Comparison of ENCODE assay signal across 24 cellular contexts in the genomic region with DNA sequence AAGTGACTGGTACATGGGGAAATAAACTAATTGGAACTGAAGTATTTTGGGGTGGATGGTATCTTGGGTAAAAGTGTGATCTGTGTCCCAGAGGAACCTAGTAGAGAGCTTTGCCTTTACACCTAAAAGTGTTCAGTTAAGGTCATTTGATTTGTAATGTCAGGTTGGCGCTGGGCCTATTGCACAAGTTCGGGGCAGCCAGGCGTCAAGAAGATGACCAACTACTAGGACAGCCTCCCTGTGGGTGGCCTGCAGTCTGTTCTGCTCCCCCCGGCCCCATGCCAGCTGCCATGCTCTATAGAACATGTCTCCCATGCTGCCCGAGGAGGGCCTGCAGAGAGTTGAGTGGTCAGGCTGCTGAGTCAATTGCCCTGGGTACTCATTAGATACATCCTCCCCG. TPM values are rescaled to one million over a fixed set of nuclear protein-coding genes. Genes with fewer than 3 reads are reported as not detected.
DNase-seq lines count a peak whose midpoint lies in the region; ATAC-seq, FAIRE-seq and TF ChIP-seq lines count a peak whose summit lies in the region.
"Had no signal": no experiment of that assay in that cellular context is flagged by ENCODE, and none has a peak within 500 bp of the region (broad histone marks: within the 10 kb centered on the region; RNA-seq: fewer than 3 reads in every experiment).

No MANE protein-coding gene starts in this region.

- no peak overlapping the region for H3K4me3 ChIP-seq in DND-41 (ENCODE audit: low read depth in 1 of 2, low read length in 2 of 2)
- H3K4me3 ChIP-seq in HepG2 (replicated peaks in 1 of 3; ENCODE audit: insufficient read depth in 1 of 3, low read depth in 2 of 3, low read length in 3 of 3): no peak overlapping the region
- no peak overlapping the region for H3K4me3 ChIP-seq in tibial nerve
- H3K4me3 ChIP-seq: A549; BLaER1 treated with 17β-estradiol and CSF1 and Interleukin-3, amounts not matched to agents 10 nM and 100 nM; colonic mucosa; GM23248; thoracic aorta had no signal

- H4K20me1 ChIP-seq in DND-41 (ENCODE audit: insufficient read depth, low read length) (peaks cover 88% of the 10 kb centered on the region), HepG2 (ENCODE audit: insufficient read depth, low read length) (no peaks in the 10 kb centered on the region; the same call in 1 of the 2 replicates)

- intact Hi-C loops in HepG2 (cut with micrococcal nuclease; ENCODE audit: unreplicated experiment): no loop called here

- H3K27ac Mint-ChIP-seq in T-helper 2 cell treated with Interferon-gamma antibody and Interleukin-4, amounts not matched to agents 5 μg/mL and 100 μg/mL, for 36 hours: peak overlapping the region; percentile 37
- H3K27ac Mint-ChIP-seq in WTC11 (peak overlapping the region; percentile 78), T-helper 17 cell (no peak overlapping the region)
- H3K27ac Mint-ChIP-seq: progenitor cell of endocrine pancreas had no signal

- H2AFZ ChIP-seq in DND-41 (ENCODE audit: low read depth, low read length) (no peak overlapping the region), HepG2 (ENCODE audit: low read length) (no peak overlapping the region)
- H2AFZ ChIP-seq: GM23248 had no signal

- H3K4me1 ChIP-seq in DND-41 (ENCODE audit: insufficient read depth, low read length): peaks cover 52% of the 10 kb centered on the region
- peaks cover 48% of the 10 kb centered on the region for H3K4me1 ChIP-seq in HepG2 (ENCODE audit: insufficient read depth, low read length)
- H3K4me1 ChIP-seq in tibial nerve: no peaks in the 10 kb centered on the region
- H3K4me1 ChIP-seq: colonic mucosa had no signal

- CTCF ChIA-PET in WTC11 (lab: Charles Lee): interaction anchor here (1.0 to 3.8 kb wide), 6 partner anchors 9 to 302 kb away, joined by 3 to 17 read pairs (median 12); no protein-coding TSS in a partner anchor
- CTCF ChIA-PET in HepG2 (lab: Yijun Ruan, JAX; ENCODE audit: low intra/inter-chr PET ratio, low total read pairs): no interaction called here

- no peak; a peak in 1 of 4 replicates for TF ChIP-seq POLR2A in HepG2 (IDR thresholded peaks at IDR 0.05; ENCODE audit: insufficient read depth in 1 of 2, low read depth in 2 of 2, low read length in 2 of 2)
- TF ChIP-seq POLR2A in tibial nerve (IDR thresholded peaks at IDR 0.05): no peak

- 98% methylated on average over 5 of the region's 6 CpGs for WGBS in HepG2 (ENCODE audit: low lambda C conversion rate)
- 84 to 95% methylated on average over 5 to 6 of the region's 6 CpGs for WGBS in tibial nerve, 2 donors

- H3K27me3 ChIP-seq in DND-41 (ENCODE audit: insufficient read depth, low read length, poor library complexity) (no peaks in the 10 kb centered on the region), HepG2 (ENCODE audit: control insufficient read depth in 1 of 2, insufficient read depth in 2 of 2, low read length in 2 of 2) (no peaks in the 10 kb centered on the region), tibial nerve (no peaks in the 10 kb centered on the region)
- H3K27me3 ChIP-seq: BLaER1 treated with 17β-estradiol and CSF1 and Interleukin-3, amounts not matched to agents 10 nM and 100 nM; colonic mucosa had no signal

- in situ Hi-C loops in HepG2 (cut with HindIII; ENCODE audit: extremely low pct_ligation_motif_present, low pct_unique_long_range_greater_than_20kb): no loop called here

- no peak for TF ChIP-seq RAD21 in HepG2 (CRISPR knock-in tag; IDR thresholded peaks at IDR 0.05)

- POLR2A ChIA-PET in WTC11 (lab: Charles Lee) (interaction anchor here (1.0 kb wide), 1 partner anchor 28 kb away, joined by 3 read pairs; no protein-coding TSS in a partner anchor), HepG2 (lab: Yijun Ruan, JAX) (no interaction called here)

- H3K36me3 Mint-ChIP-seq in T-helper 2 cell treated with Interferon-gamma antibody and Interleukin-4, amounts not matched to agents 5 μg/mL and 100 μg/mL, for 36 hours (ENCODE audit: low read depth): peaks cover 66% of the 10 kb centered on the region
- H3K36me3 Mint-ChIP-seq in WTC11 (peaks cover 55% of the 10 kb centered on the region), T-helper 17 cell (ENCODE audit: low read depth) (peaks cover 4% of the 10 kb centered on the region)

- no peaks in the 10 kb centered on the region for H3K9me3 ChIP-seq in DND-41 (ENCODE audit: insufficient read depth, low read length, severe bottlenecking)
- no peaks in the 10 kb centered on the region for H3K9me3 ChIP-seq in HepG2 (ENCODE audit: low read length)
- no peaks in the 10 kb centered on the region for H3K9me3 ChIP-seq in T-helper 17 cell (ENCODE audit: control insufficient read depth, low read length, poor library complexity, severe bottlenecking)
- no peaks in the 10 kb centered on the region for H3K9me3 ChIP-seq in tibial nerve
- H3K9me3 ChIP-seq: A549; BLaER1 treated with 17β-estradiol and CSF1 and Interleukin-3, amounts not matched to agents 10 nM and 100 nM; colonic mucosa; thoracic aorta had no signal

- FAIRE-seq in HepG2 (lab: Jason Lieb, UNC): no peak
- FAIRE-seq: A549, keratinocyte, small intestine had no signal

- H3K27me3 Mint-ChIP-seq in T-helper 2 cell treated with Interferon-gamma antibody and Interleukin-4, amounts not matched to agents 5 μg/mL and 100 μg/mL, for 36 hours (ENCODE audit: low read depth): no peaks in the 10 kb centered on the region
- H3K27me3 Mint-ChIP-seq in WTC11 (ENCODE audit: low read depth) (no peaks in the 10 kb centered on the region), T-helper 17 cell (no peaks in the 10 kb centered on the region)
- H3K27me3 Mint-ChIP-seq: progenitor cell of endocrine pancreas had no signal

- ATAC-seq in DND-41 (ENCODE audit: insufficient read depth, low read depth): 0 out of 3 replicates have a peak, but pooled peaks have one; percentile 2
- no peak for ATAC-seq in WTC11
- ATAC-seq in HepG2: 0 out of 3 replicates have a peak, but pooled peaks have one; percentile 1
- no peak for ATAC-seq in GM18861 (IDR thresholded peaks at IDR 0.05; ENCODE audit: unreplicated experiment)
- no peak for ATAC-seq in T-helper 17 cell
- ATAC-seq: activated CD4-positive, CD25-positive, alpha-beta regulatory T cell treated with anti-CD3 and anti-CD28 coated beads, Interleukin-2, amount 50 U/mL, for 24 hours; natural killer cell had no signal

- H3K79me2 ChIP-seq in DND-41 (ENCODE audit: insufficient read depth, low read length) (peaks cover 97% of the 10 kb centered on the region), HepG2 (ENCODE audit: insufficient read depth, low read length) (no peaks in the 10 kb centered on the region)

- TF ChIP-seq CTCF in DND-41 (IDR thresholded peaks at IDR 0.05; ENCODE audit: borderline replicate concordance, extremely low read depth, low read length, poor library complexity, severe bottlenecking) (no peak), WTC11 (IDR thresholded peaks at IDR 0.05) (no peak), HepG2 (CRISPR knock-in tag; IDR thresholded peaks at IDR 0.05) (no peak), tibial nerve (IDR thresholded peaks at IDR 0.05) (no peak)

- peaks cover 37% of the 10 kb centered on the region for H3K4me1 Mint-ChIP-seq in T-helper 2 cell treated with Interferon-gamma antibody and Interleukin-4, amounts not matched to agents 5 μg/mL and 100 μg/mL, for 36 hours (ENCODE audit: low read depth)
- H3K4me1 Mint-ChIP-seq in WTC11 (peaks cover 42% of the 10 kb centered on the region), T-helper 17 cell (peaks cover 6% of the 10 kb centered on the region)

- peaks cover 97% of the 10 kb centered on the region for H3K36me3 ChIP-seq in DND-41 (ENCODE audit: insufficient read depth, low read length)
- peaks cover 11 to 25% of the 10 kb centered on the region in 2 experiments for H3K36me3 ChIP-seq in HepG2 (replicated peaks in 1 of 2; ENCODE audit: control insufficient read depth in 1 of 2, insufficient read depth in 2 of 2, low read length in 2 of 2)
- no peaks in the 10 kb centered on the region for H3K36me3 ChIP-seq in tibial nerve
- H3K36me3 ChIP-seq: colonic mucosa, thoracic aorta had no signal

- no peak for TF ChIP-seq EP300 in HepG2 (IDR thresholded peaks at IDR 0.05; ENCODE audit: low read depth in 2 of 2, low read length in 2 of 2)
- no peak for TF ChIP-seq EP300 in HepG2 (CRISPR knock-in tag; IDR thresholded peaks at IDR 0.05; ENCODE audit: borderline replicate concordance)
- TF ChIP-seq EP300 in tibial nerve (IDR thresholded peaks at IDR 0.05): no peak

- no TSS peak for BruUV-seq in HepG2 (replicated peaks; lab: Mats Ljungman, UMichigan)

- H3K9me3 Mint-ChIP-seq in T-helper 2 cell treated with Interferon-gamma antibody and Interleukin-4, amounts not matched to agents 5 μg/mL and 100 μg/mL, for 36 hours: no peaks in the 10 kb centered on the region
- H3K9me3 Mint-ChIP-seq in WTC11: no peaks in the 10 kb centered on the region
- H3K9me3 Mint-ChIP-seq: activated naive CD4-positive, alpha-beta T cell treated with anti-CD3 and anti-CD28 coated beads, Interleukin-2, amount 50 U/mL, for 72 hours; natural killer cell had no signal

- no peak for DNase-seq in T-helper 2 cell treated with Interferon-gamma antibody and Interleukin-4, amounts not matched to agents 5 μg/mL and 100 μg/mL, for 36 hours (ENCODE audit: low spot score)
- DNase-seq in T-helper 2 cell: no peak
- DNase-seq in DND-41: no peak
- no peak for DNase-seq in WTC11 (ENCODE audit: low spot score)
- DNase-seq in HepG2 (ENCODE audit: low spot score): no peak
- no peak for DNase-seq in T-helper 17 cell
- DNase-seq in tibial nerve (ENCODE audit: low spot score in 2 of 2): no peak
- DNase-seq: colonic mucosa, DMS153, GM23248, hippocampal formation, natural killer cell, NCI-H187 treated with DMSO at 0.1 percent for 48 hours, NCI-H446 treated with DMSO at 0.1 percent for 48 hours, SHP77 treated with DMSO at 0.1 percent for 48 hours had no signal

- no peak overlapping the region for H3K27ac ChIP-seq in DND-41 (ENCODE audit: low read length)
- H3K27ac ChIP-seq in HepG2 (ENCODE audit: extremely low read length, insufficient read depth, low read length): no peak overlapping the region
- H3K27ac ChIP-seq in tibial nerve: no peak overlapping the region
- H3K27ac ChIP-seq: A549, colonic mucosa, GM23248, thoracic aorta had no signal

- H3K4me2 ChIP-seq in DND-41 (ENCODE audit: insufficient read depth, low read length) (peak overlapping the region; percentile 28; the same call in 1 of the 2 replicates), HepG2 (ENCODE audit: low read depth, low read length) (no peak overlapping the region)
- H3K4me2 ChIP-seq: A549 had no signal

- H3K9ac ChIP-seq in DND-41 (ENCODE audit: low read depth, low read length): no peak overlapping the region
- no peak overlapping the region for H3K9ac ChIP-seq in HepG2 (ENCODE audit: insufficient read depth, low read depth, low read length)
- H3K9ac ChIP-seq: GM23248 had no signal

- H3K4me3 Mint-ChIP-seq in T-helper 2 cell treated with Interferon-gamma antibody and Interleukin-4, amounts not matched to agents 5 μg/mL and 100 μg/mL, for 36 hours: no peak overlapping the region
- H3K4me3 Mint-ChIP-seq in WTC11: no peak overlapping the region
- no peak overlapping the region for H3K4me3 Mint-ChIP-seq in T-helper 17 cell
- H3K4me3 Mint-ChIP-seq: natural killer cell had no signal

RNA-seq across cellular contexts. Expression of a gene that starts 10.1 kb away (rescaled TPM):
- total RNA-seq in WTC11 (2021) (119 to 129 TPM (median 126 TPM) in 3 replicates), HepG2 (2016; rRNA removed; fragmentation: Illumina TruSeq; extraction: Trizol) (150 and 191 TPM in 2 replicates), T-helper 17 cell (1 to 10 TPM in 1 of 2 donors, under 1 TPM in 1; 0.32 to 1.7 TPM), tibial nerve (under 1 TPM in 2 of 4 donors, not detected in 2; 0.59 to 0.60 TPM)
- total RNA-seq in HepG2 (2016; cell fraction: cytosol; rRNA removed; fragmentation: Illumina TruSeq; extraction: Trizol; ENCODE audit: low read depth): 37.8 and 48.5 TPM in 2 replicates
- total RNA-seq in HepG2 (2016; cell fraction: insoluble cytoplasmic fraction; rRNA removed; fragmentation: Illumina TruSeq; extraction: Trizol): 147 and 157 TPM in 2 replicates
- 80.6 and 88.9 TPM in 2 replicates for total RNA-seq in HepG2 (2016; cell fraction: membrane; rRNA removed; fragmentation: Illumina TruSeq; extraction: Trizol)
- 128 and 140 TPM in 2 replicates for total RNA-seq in HepG2 (2016; cell fraction: nucleus; rRNA removed; fragmentation: Illumina TruSeq; extraction: Trizol)
- polyA plus RNA-seq in HepG2 (2011; rRNA removed): 15.2 and 31.3 TPM in 2 replicates
- 16.4 and 33.9 TPM in 2 replicates for polyA plus RNA-seq in HepG2 (2011; cell fraction: cytosol; rRNA removed)
- polyA plus RNA-seq in HepG2 (2011; cell fraction: nucleus; rRNA removed): 56.9 and 85.9 TPM in 2 replicates
- polyA plus RNA-seq in HepG2 (2012): 28.1 and 60.7 TPM in 2 replicates
- polyA plus RNA-seq in HepG2 (2016; cell fraction: cytosol; fragmentation: Illumina TruSeq; extraction: Trizol; ENCODE audit: low read depth): 43.8 and 46.7 TPM in 2 replicates
- polyA plus RNA-seq in HepG2 (2016; cell fraction: insoluble cytoplasmic fraction; fragmentation: Illumina TruSeq; extraction: Trizol; ENCODE audit: low read depth): 194 and 228 TPM in 2 replicates
- polyA plus RNA-seq in HepG2 (2016; cell fraction: membrane; fragmentation: Illumina TruSeq; extraction: Trizol; ENCODE audit: low read depth): 51.9 and 53.7 TPM in 2 replicates
- polyA plus RNA-seq in HepG2 (2016; cell fraction: nucleus; fragmentation: Illumina TruSeq; extraction: Trizol; ENCODE audit: insufficient read depth, low read depth): 138 and 141 TPM in 2 replicates
- 59.0 and 93.0 TPM in 2 replicates for polyA minus RNA-seq in HepG2 (2011; rRNA and poly(A)+ RNA removed; ENCODE audit: low replicate concordance)
- 42.2 and 50.2 TPM in 2 replicates for polyA minus RNA-seq in HepG2 (2011; cell fraction: cytosol; rRNA and poly(A)+ RNA removed)
- polyA minus RNA-seq in HepG2 (2011; cell fraction: nucleus; rRNA and poly(A)+ RNA removed): 47.4 and 63.0 TPM in 2 replicates

RNA-seq across cellular contexts. Expression of a gene that starts 52.4 kb away (rescaled TPM):
- total RNA-seq in WTC11 (2021) (0.85 to 1.2 TPM (median 1.1 TPM) in 3 replicates), HepG2 (2016; rRNA removed; fragmentation: Illumina TruSeq; extraction: Trizol) (not detected in 2 replicates), T-helper 17 cell (not detected), tibial nerve (10 to 100 TPM in 3 of 4 donors, 1 to 10 TPM in 1; 2.7 to 17.5 (median 10.9) TPM)
- total RNA-seq in HepG2 (2016; cell fraction: cytosol; rRNA removed; fragmentation: Illumina TruSeq; extraction: Trizol; ENCODE audit: low read depth): 0.09 TPM in 1 of 2 replicates, not detected in the other
- total RNA-seq in HepG2 (2016; cell fraction: insoluble cytoplasmic fraction; rRNA removed; fragmentation: Illumina TruSeq; extraction: Trizol): not detected in 2 replicates
- total RNA-seq in HepG2 (2016; cell fraction: membrane; rRNA removed; fragmentation: Illumina TruSeq; extraction: Trizol): 0.14 TPM in 1 of 2 replicates, not detected in the other
- total RNA-seq in HepG2 (2016; cell fraction: nucleus; rRNA removed; fragmentation: Illumina TruSeq; extraction: Trizol): not detected in 2 replicates
- polyA plus RNA-seq in HepG2 (2011; rRNA removed): 0.04 TPM in 2 replicates
- 0.04 and 0.12 TPM in 2 replicates for polyA plus RNA-seq in HepG2 (2011; cell fraction: cytosol; rRNA removed)
- polyA plus RNA-seq in HepG2 (2011; cell fraction: nucleus; rRNA removed): 0.03 TPM in 1 of 2 replicates, not detected in the other
- polyA plus RNA-seq in HepG2 (2012): 0.13 TPM in 1 of 2 replicates, not detected in the other
- not detected in 2 replicates for polyA plus RNA-seq in HepG2 (2016; cell fraction: cytosol; fragmentation: Illumina TruSeq; extraction: Trizol; ENCODE audit: low read depth)
- not detected in 2 replicates for polyA plus RNA-seq in HepG2 (2016; cell fraction: insoluble cytoplasmic fraction; fragmentation: Illumina TruSeq; extraction: Trizol; ENCODE audit: low read depth)
- not detected in 2 replicates for polyA plus RNA-seq in HepG2 (2016; cell fraction: membrane; fragmentation: Illumina TruSeq; extraction: Trizol; ENCODE audit: low read depth)
- not detected in 2 replicates for polyA plus RNA-seq in HepG2 (2016; cell fraction: nucleus; fragmentation: Illumina TruSeq; extraction: Trizol; ENCODE audit: insufficient read depth, low read depth)
- polyA minus RNA-seq in HepG2 (2011; rRNA and poly(A)+ RNA removed; ENCODE audit: low replicate concordance): 0.16 TPM in 1 of 2 replicates, not detected in the other
- not detected in 2 replicates for polyA minus RNA-seq in HepG2 (2011; cell fraction: cytosol; rRNA and poly(A)+ RNA removed)
- not detected in 2 replicates for polyA minus RNA-seq in HepG2 (2011; cell fraction: nucleus; rRNA and poly(A)+ RNA removed)
- total RNA-seq: activated naive CD4-positive, alpha-beta T cell treated with anti-CD3 and anti-CD28 coated beads, Interleukin-2, amount 50 U/mL, for 72 hours; natural killer cell had no signal

Comparison
In these comparisons a context has a peak if more than half of its experiments do, and no peak if none do; other contexts are left out.
1. ATAC-seq: peak in DND-41 (single experiment) and HepG2 (single experiment); none in WTC11 (single experiment), GM18861 (single experiment) and T-helper 17 cell (single experiment).
2. RNA of a gene that starts 10.1 kb away (total RNA-seq): 37.8 to 191 TPM in HepG2 and 119 to 129 TPM in WTC11; 0.32 to 1.7 TPM in T-helper 17 cell and 0.59 to 0.60 TPM in tibial nerve; every median in the first group is over 10 times any median in the second.